ENCODE assay signal across 15 cellular contexts in the genomic region with DNA sequence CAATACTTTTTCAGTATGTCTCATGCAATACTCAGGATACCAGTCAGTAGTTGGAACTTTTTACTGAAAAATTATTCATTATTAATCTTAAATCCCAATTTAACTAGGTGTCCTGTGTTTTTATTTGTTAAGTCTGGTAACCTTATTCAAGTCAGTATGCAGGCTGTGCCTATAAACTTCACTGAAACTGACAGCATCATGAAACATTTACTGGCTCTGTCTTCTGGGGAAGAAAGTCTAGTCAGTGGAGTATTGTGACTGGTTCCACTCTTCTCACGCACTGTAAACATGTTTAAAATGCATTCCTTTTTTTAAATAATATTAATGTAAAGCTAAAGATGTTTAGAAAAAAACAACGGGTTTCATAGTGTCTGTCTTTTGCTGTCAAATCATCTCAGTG.
"Had no signal": no experiment of that assay in that cellular context is flagged by ENCODE, and none has a peak within 500 bp of the region (broad histone marks: within the 10 kb centered on the region; RNA-seq: fewer than 3 reads in every experiment).

No MANE protein-coding gene starts in this region.

- H2AFZ ChIP-seq: neural progenitor cell had no signal

- H3K9ac ChIP-seq: neural progenitor cell had no signal

- H3K36me3 ChIP-seq: esophagus squamous epithelium, neural progenitor cell, pancreas, thyroid gland had no signal

- H3K27me3 ChIP-seq: esophagus squamous epithelium, neural progenitor cell, pancreas, thyroid gland had no signal

- H3K27ac ChIP-seq: esophagus squamous epithelium, neural progenitor cell, thyroid gland had no signal

- DNase-seq: activated B cell treated with CpG ODN at 0.5 μM for 24 hours; activated CD4-positive, alpha-beta T cell treated with anti-CD3 and anti-CD28 coated beads for 48 hours; activated CD8-positive, alpha-beta memory T cell treated with anti-CD3 and anti-CD28 coated beads, Interleukin-2, amount 50 U/mL, for 4 hours; activated CD8-positive, alpha-beta T cell treated with anti-CD3 and anti-CD28 coated beads, Interleukin-2, amount 10 ng/mL, durations not matched to agents 7 days and 5 days; activated gamma-delta T cell; activated T-cell treated with anti-CD3 and anti-CD28 coated beads, Interleukin-2, amount 50 U/mL, for 48 hours; amygdala; effector CD8-positive, alpha-beta T cell; esophagus squamous epithelium; pancreas; stimulated activated CD4-positive, alpha-beta T cell treated with anti-CD3 and anti-CD28 coated beads, Interleukin-15, amount 100 ng/mL, for 24 hours; stimulated activated CD4-positive, alpha-beta T cell treated with anti-CD3 and anti-CD28 coated beads, Interleukin-4, amount 100 ng/mL, for 1 hour; stimulated activated naive B cell treated with anti-CD40 and anti-IgM and Interleukin-4, amounts not matched to agents 10 μg/mL and 1 μg/mL and 100 μg/mL, for 72 hours; thyroid gland had no signal

- H3K4me2 ChIP-seq: neural progenitor cell had no signal

- H3K4me1 ChIP-seq: neural progenitor cell, thyroid gland had no signal

- H3K4me3 ChIP-seq: esophagus squamous epithelium, neural progenitor cell, pancreas, thyroid gland had no signal

- H3K9me3 ChIP-seq: esophagus squamous epithelium, pancreas, thyroid gland had no signal
